In genomic region chr22:37426532-37427127, GRCh38 we compare ENCODE assay signal across 1 cellular context.
TF ChIP-seq lines count a peak whose summit lies in the region.

No MANE protein-coding gene starts in this region.

TF ChIP-seq in WTC11, 78 proteins besides CTCF, POLR2A, EP300 and RAD21 (continued from another document):
- TF ChIP-seq ZNF532 (CRISPR knock-in tag; IDR thresholded peaks at IDR 0.05; ENCODE audit: borderline replicate concordance) (no peak), SMAD3 (CRISPR knock-in tag; IDR thresholded peaks at IDR 0.05; ENCODE audit: borderline replicate concordance) (no peak), ZNF263 (CRISPR knock-in tag; IDR thresholded peaks at IDR 0.05; ENCODE audit: low read depth) (no peak), ZNF396 (CRISPR knock-in tag; IDR thresholded peaks at IDR 0.05; ENCODE audit: borderline replicate concordance) (no peak), ARID4B (CRISPR knock-in tag; IDR thresholded peaks at IDR 0.05; ENCODE audit: borderline replicate concordance) (no peak), PREB (CRISPR knock-in tag; IDR thresholded peaks at IDR 0.05; ENCODE audit: borderline replicate concordance) (no peak)
